35 cellular contexts compared by ENCODE assay signal in genomic region chr9:107858260-107858659, GRCh38.
"Had no signal": no experiment of that assay in that cellular context is flagged by ENCODE, and none has a peak within 500 bp of the region (broad histone marks: within the 10 kb centered on the region; RNA-seq: fewer than 3 reads in every experiment).

No MANE protein-coding gene starts in this region.

- H3K4me3 ChIP-seq: MG63 had no signal

- DNase-seq: Karpas-422, Kasumi-1, MG63, MM.1S, MV-4-11, NCI-H1048, NCI-H1092, NCI-H1092 treated with DMSO at 0.1 percent for 48 hours, NCI-H1105, NCI-H1105 treated with DMSO at 0.1 percent for 48 hours, NCI-H1417, NCI-H1417 treated with DMSO at 0.1 percent for 48 hours, NCI-H1436, NCI-H1436 treated with DMSO at 0.1 percent for 48 hours, NCI-H146, NCI-H1694, NCI-H1694 treated with DMSO at 0.1 percent for 48 hours, NCI-H187, NCI-H187 treated with DMSO at 0.1 percent for 48 hours, NCI-H1930, NCI-H2029, NCI-H2029 treated with DMSO at 0.1 percent for 48 hours, NCI-H2081, NCI-H2081 treated with DMSO at 0.1 percent for 48 hours, NCI-H2107, NCI-H2171, NCI-H2171 treated with DMSO at 0.1 percent for 48 hours, NCI-H2227 treated with DMSO at 0.1 percent for 48 hours, NCI-H226, NCI-H345, NCI-H446, NCI-H446 treated with DMSO at 0.1 percent for 48 hours, NCI-H510A, NCI-H510A treated with DMSO at 0.1 percent for 48 hours, NCI-H524 had no signal

- H3K27me3 ChIP-seq: MG63 had no signal

- H3K36me3 ChIP-seq: MG63 had no signal
